ENCODE assay signal across 8 cellular contexts in the genomic region with DNA sequence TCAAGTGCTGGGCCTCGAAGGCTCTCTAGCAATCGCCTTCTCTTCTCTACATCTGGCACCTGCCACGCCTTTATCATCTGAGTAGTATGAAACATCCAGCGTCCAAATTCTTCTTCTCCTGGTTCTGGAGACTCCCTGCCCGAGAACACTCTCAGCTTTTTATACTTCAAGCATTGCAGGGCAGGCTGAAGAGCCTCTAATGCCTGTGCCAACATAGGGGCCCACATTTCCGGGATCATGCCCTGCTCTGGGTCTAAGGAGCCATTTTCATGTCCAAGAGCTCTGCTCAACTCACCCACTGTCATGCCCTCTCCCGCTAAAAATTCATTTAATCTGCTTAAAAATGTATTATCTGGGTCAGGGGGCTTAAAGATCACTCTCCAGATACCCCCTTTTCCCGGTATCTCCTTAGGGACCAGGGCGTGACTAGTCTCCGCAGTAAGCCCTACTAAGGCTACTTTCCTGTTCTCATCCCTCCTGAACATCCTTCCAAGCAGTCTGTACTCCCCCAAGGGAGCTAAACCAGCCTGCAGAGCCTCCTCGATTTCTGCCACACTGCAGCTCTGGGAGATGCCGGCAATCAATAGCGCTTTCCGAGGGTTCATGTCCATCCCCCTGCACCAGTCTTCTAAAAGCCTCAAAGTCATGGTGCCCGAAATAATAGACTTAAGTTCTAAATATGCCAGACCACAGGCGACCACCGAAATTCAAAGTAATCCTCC. TPM values are rescaled to one million over a fixed set of nuclear protein-coding genes. Genes with fewer than 3 reads are reported as not detected.
DNase-seq lines count a peak whose midpoint lies in the region; ATAC-seq and TF ChIP-seq lines count a peak whose summit lies in the region.

No MANE protein-coding gene starts in this region.

- H3K4me1 ChIP-seq in A673 (ENCODE audit: insufficient read depth, low read length, poor library complexity, severe bottlenecking) (peaks cover 10% of the 10 kb centered on the region), mammary epithelial cell (ENCODE audit: insufficient read depth, low read length) (peaks cover 15% of the 10 kb centered on the region), mucosa of descending colon (ENCODE audit: low read depth) (peaks cover 16% of the 10 kb centered on the region)

- H4K20me1 ChIP-seq in mammary epithelial cell (ENCODE audit: insufficient read depth, low read length), result no peaks in the 10 kb centered on the region

- POLR2A ChIA-PET in A673 (lab: Charles Lee; ENCODE audit: low non-redundant PET) (interaction anchor here (0.6 kb wide), 1 partner anchor 15 kb away, joined by 3 read pairs; no protein-coding TSS in a partner anchor), HEK293T (lab: Yijun Ruan, JAX) (interaction anchor here (0.5 to 3.8 kb wide), 7 partner anchors 9 to 220 kb away, joined by 4 to 43 read pairs (median 17); a partner anchor contains a TSS)

- peak overlapping the region; percentile 35 for H3K9ac ChIP-seq in mammary epithelial cell (ENCODE audit: insufficient read depth, low read length)

- H3K9me3 ChIP-seq in A673 (ENCODE audit: low read depth, low read length, poor library complexity, severe bottlenecking) (no peaks in the 10 kb centered on the region), mammary epithelial cell (replicated peaks; ENCODE audit: insufficient read depth, low read length) (no peaks in the 10 kb centered on the region), mucosa of descending colon (no peaks in the 10 kb centered on the region)

- no peaks in the 10 kb centered on the region for H3K27me3 ChIP-seq in A673 (replicated peaks; ENCODE audit: insufficient read depth, low read depth, low read length, poor library complexity)
- H3K27me3 ChIP-seq in mammary epithelial cell (ENCODE audit: insufficient read depth, low read length), result no peaks in the 10 kb centered on the region

- H3K36me3 ChIP-seq in A673 (ENCODE audit: insufficient read depth, low read length, poor library complexity, severe bottlenecking) (peaks cover 18% of the 10 kb centered on the region), mammary epithelial cell (ENCODE audit: insufficient read depth, low read length) (peaks cover 6% of the 10 kb centered on the region), mucosa of descending colon (ENCODE audit: low read depth) (no peaks in the 10 kb centered on the region)

- BruUV-seq in A673 (replicated peaks; lab: Mats Ljungman, UMichigan) (TSS peak; percentile 71), mammary epithelial cell (replicated peaks; lab: Mats Ljungman, UMichigan) (TSS peak; percentile 54)

- peaks cover 35% of the 10 kb centered on the region for H3K79me2 ChIP-seq in mammary epithelial cell (ENCODE audit: insufficient read depth, low read length)

- in situ Hi-C loops in mammary epithelial cell (cut with MboI; ENCODE audit: low sequenced_read_pairs in 2 of 2), result no loop called here

- no peak for ATAC-seq in mucosa of descending colon

- dilution Hi-C loops in mammary epithelial cell (cut with HindIII; ENCODE audit: low sequenced_read_pairs), result no loop called here

- H3K4me3 ChIP-seq in A673 (ENCODE audit: low read depth, low read length, poor library complexity, severe bottlenecking) (peak overlapping the region; percentile 100), HFF-Myc (replicated peaks; ENCODE audit: low read depth, low read length) (peak overlapping the region; percentile 88), mammary epithelial cell (replicated peaks in 1 of 3; ENCODE audit: insufficient read depth in 1 of 3, low read depth in 2 of 3, low read length in 3 of 3) (peak overlapping the region; percentile 66 to 100 (median 86)), mucosa of descending colon (peak overlapping the region; percentile 78)

- CTCF ChIA-PET in A673 (lab: Charles Lee) (interaction anchor here (1.0 to 1.9 kb wide), 2 partner anchors 35 to 68 kb away, joined by 5 to 6 read pairs; a partner anchor contains a TSS), mammary epithelial cell (lab: Charles Lee; ENCODE audit: low non-redundant PET) (no interaction called here), HEK293T (lab: Yijun Ruan, JAX) (interaction anchor here (0.5 to 0.8 kb wide), 5 partner anchors 9 to 910 kb away, joined by 3 read pairs; no protein-coding TSS in a partner anchor)

- peak overlapping the region; percentile 97 for H2AFZ ChIP-seq in mammary epithelial cell (ENCODE audit: low read depth, low read length)

- WGBS in mammary epithelial cell (ENCODE audit: low coverage, missing lambda C conversion rate), result 63% methylated on average over 13 of the region's 17 CpGs

- TF ChIP-seq CTCF in A673 (conservative IDR thresholded peaks at IDR 0.05; ENCODE audit: low read depth, low read length) (no peak), HFF-Myc (IDR thresholded peaks at IDR 0.05; ENCODE audit: low read depth, low read length, missing control alignments) (no peak), mammary epithelial cell (conservative IDR thresholded peaks at IDR 0.05 in 1 of 2, IDR thresholded peaks at IDR 0.05 in 1 of 2; ENCODE audit: extremely low read depth in 1 of 2, insufficient read depth in 1 of 2, low read depth in 1 of 2, low read length in 2 of 2) (no peak), mucosa of descending colon (IDR thresholded peaks at IDR 0.05) (no peak)

- intact Hi-C loops in A673 (cut with micrococcal nuclease; ENCODE audit: unreplicated experiment) (no loop called here), mammary epithelial cell (cut with micrococcal nuclease) (no loop called here), mucosa of descending colon (cut with DNase I, micrococcal nuclease) (no loop called here)

- no peak for DNase-seq in A673 (ENCODE audit: low spot score)
- no peak for DNase-seq in HFF-Myc (ENCODE audit: extremely low read depth, low read depth)
- no peak for DNase-seq in mammary epithelial cell
- DNase-seq in mucosa of descending colon, result peak in 1 of 3 donors; percentile 35
- no peak for DNase-seq in NCI-H146 (lab: John Stamatoyannopoulos, UW)
- DNase-seq in stimulated activated CD4-positive, alpha-beta T cell treated with anti-CD3 and anti-CD28 coated beads, Interleukin-4, amount 100 ng/mL, for 4 hours, result no peak
- no peak for DNase-seq in NCI-H1092 treated with DMSO at 0.1 percent for 48 hours (lab: John Stamatoyannopoulos, UW)
- no peak for DNase-seq in HEK293T (ENCODE audit: extremely low spot score)

- H3K27ac ChIP-seq in A673 (ENCODE audit: low read depth, low read length, poor library complexity, severe bottlenecking) (peak overlapping the region; percentile 98), mammary epithelial cell (ENCODE audit: insufficient read depth, low read depth, low read length) (no peak overlapping the region)

- H3K4me2 ChIP-seq in mammary epithelial cell (ENCODE audit: insufficient read depth, low read depth, low read length), result peak overlapping the region; percentile 87

TF ChIP-seq in HEK293T, 16 proteins besides CTCF, POLR2A, EP300 and RAD21:
- no peak for TF ChIP-seq FOXK2 (IDR thresholded peaks at IDR 0.05)
- no peak for TF ChIP-seq TARDBP (IDR thresholded peaks at IDR 0.05)
- no peak for TF ChIP-seq ARNT (IDR thresholded peaks at IDR 0.05)
- TF ChIP-seq HDGF (IDR thresholded peaks at IDR 0.05; ENCODE audit: borderline replicate concordance), result no peak
- TF ChIP-seq, protein P1, sequence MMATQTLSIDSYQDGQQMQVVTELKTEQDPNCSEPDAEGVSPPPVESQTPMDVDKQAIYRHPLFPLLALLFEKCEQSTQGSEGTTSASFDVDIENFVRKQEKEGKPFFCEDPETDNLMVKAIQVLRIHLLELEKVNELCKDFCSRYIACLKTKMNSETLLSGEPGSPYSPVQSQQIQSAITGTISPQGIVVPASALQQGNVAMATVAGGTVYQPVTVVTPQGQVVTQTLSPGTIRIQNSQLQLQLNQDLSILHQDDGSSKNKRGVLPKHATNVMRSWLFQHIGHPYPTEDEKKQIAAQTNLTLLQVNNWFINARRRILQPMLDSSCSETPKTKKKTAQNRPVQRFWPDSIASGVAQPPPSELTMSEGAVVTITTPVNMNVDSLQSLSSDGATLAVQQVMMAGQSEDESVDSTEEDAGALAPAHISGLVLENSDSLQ (IDR thresholded peaks at IDR 0.05), result no peak
- no peak for TF ChIP-seq FOXA1 (IDR thresholded peaks at IDR 0.05)
- TF ChIP-seq NFRKB (IDR thresholded peaks at IDR 0.05), result no peak
- no peak for TF ChIP-seq CTBP1 (IDR thresholded peaks at IDR 0.05; ENCODE audit: borderline replicate concordance)
- TF ChIP-seq BHLHE40 (IDR thresholded peaks at IDR 0.05; ENCODE audit: borderline replicate concordance), result no peak
- TF ChIP-seq L3MBTL2 (conservative IDR thresholded peaks at IDR 0.05), result no peak
- TF ChIP-seq SUZ12 (IDR thresholded peaks at IDR 0.05), result no peak

RNA-seq across cellular contexts. Expression of a gene that starts 0.9 kb away (rescaled TPM):
- total RNA-seq in A673 (2021) (25.6 and 32.4 TPM in 2 replicates), mammary epithelial cell (10 to 100 TPM; 11.2 to 18.5 TPM), mucosa of descending colon (10 to 100 TPM; 16.9 to 42.6 (median 17.1) TPM)
- polyA plus RNA-seq in mammary epithelial cell, result 8.3 TPM
- 1.1 TPM for polyA minus RNA-seq in mammary epithelial cell

RNA-seq across cellular contexts. Expression of a gene that starts 1.4 kb away (rescaled TPM):
- total RNA-seq in A673 (2021), result 26.7 and 26.8 TPM in 2 replicates
- 10 to 100 TPM; 10.5 to 14.0 TPM for total RNA-seq in mammary epithelial cell
- polyA plus RNA-seq in mammary epithelial cell, result 8.2 TPM
- not detected for polyA minus RNA-seq in mammary epithelial cell
- 10 to 100 TPM; 29.0 to 35.0 (median 33.2) TPM for total RNA-seq in mucosa of descending colon

RNA-seq across cellular contexts. Expression of a gene that starts 23.1 kb away (rescaled TPM):
- 19.6 and 24.1 TPM in 2 replicates for total RNA-seq in A673 (2021)
- 1 to 10 TPM; 7.2 to 9.3 TPM for total RNA-seq in mammary epithelial cell
- 7.5 TPM for polyA plus RNA-seq in mammary epithelial cell
- 2.2 TPM for polyA minus RNA-seq in mammary epithelial cell
- total RNA-seq in mucosa of descending colon, result 10 to 100 TPM; 15.3 to 19.5 (median 18.6) TPM

RNA-seq across cellular contexts. Expression of a gene that starts 23.3 kb away (rescaled TPM):
- total RNA-seq in A673 (2021) (64.0 and 73.1 TPM in 2 replicates), mammary epithelial cell (10 to 100 TPM; 15.2 to 20.3 TPM), mucosa of descending colon (10 to 100 TPM; 22.2 to 23.6 (median 22.4) TPM)
- 21.5 TPM for polyA plus RNA-seq in mammary epithelial cell
- polyA minus RNA-seq in mammary epithelial cell, result 45.4 TPM
